8 cellular contexts compared by ENCODE assay signal in the genomic region with DNA sequence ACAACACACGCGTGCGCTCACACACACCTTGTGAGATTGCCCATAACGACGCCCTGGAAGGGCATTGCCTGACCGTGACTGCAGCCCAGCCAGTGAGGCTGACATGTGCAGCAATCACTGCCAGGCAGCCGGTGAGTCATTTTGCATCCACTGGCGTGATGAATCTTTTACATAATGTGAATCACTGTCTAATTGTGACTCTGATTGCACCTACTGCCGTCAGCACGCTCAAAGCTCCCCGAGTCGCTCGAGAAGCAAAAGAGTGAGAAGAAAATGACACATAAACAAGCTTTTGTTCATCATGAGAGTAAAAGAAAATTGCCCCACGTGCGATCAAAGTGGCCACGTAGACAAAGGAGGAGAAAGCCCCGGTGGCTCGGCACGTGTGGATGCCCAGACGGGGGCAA.
DNase-seq lines count a peak whose midpoint lies in the region; ATAC-seq and TF ChIP-seq lines count a peak whose summit lies in the region.

No MANE protein-coding gene starts in this region.

- no peaks in the 10 kb centered on the region for H4K20me1 ChIP-seq in OCI-LY7 (ENCODE audit: insufficient read depth, low read length)

- H3K9me3 ChIP-seq in colonic mucosa: no peaks in the 10 kb centered on the region
- no peaks in the 10 kb centered on the region for H3K9me3 ChIP-seq in OCI-LY7 (ENCODE audit: low read length)
- no peaks in the 10 kb centered on the region for H3K9me3 ChIP-seq in right cardiac atrium (ENCODE audit: control insufficient read depth, low read length)

- CTCF ChIA-PET in OCI-LY7 (lab: Charles Lee; ENCODE audit: unreplicated experiment): no interaction called here

- WGBS in lower leg skin, 2 donors: 79% methylated on average over 20 of the region's 20 CpGs
- WGBS in right cardiac atrium: 85% methylated on average over 20 of the region's 20 CpGs

- H3K27me3 ChIP-seq in kidney epithelial cell (ENCODE audit: control insufficient read depth, insufficient read depth, low read length): no peaks in the 10 kb centered on the region
- H3K27me3 ChIP-seq in colonic mucosa: no peaks in the 10 kb centered on the region
- no peaks in the 10 kb centered on the region for H3K27me3 ChIP-seq in right cardiac atrium (ENCODE audit: control insufficient read depth, insufficient read depth)

- TF ChIP-seq CTCF in kidney epithelial cell (IDR thresholded peaks at IDR 0.05; ENCODE audit: insufficient read depth, low read length, poor library complexity, severe bottlenecking): no peak
- no peak for TF ChIP-seq CTCF in colonic mucosa (IDR thresholded peaks at IDR 0.05)
- no peak for TF ChIP-seq CTCF in OCI-LY7 (conservative IDR thresholded peaks at IDR 0.05; ENCODE audit: low read length)
- TF ChIP-seq CTCF in lower leg skin (IDR thresholded peaks at IDR 0.05): no peak

- intact Hi-C loops in colonic mucosa (cut with DNase I): no loop called here
- intact Hi-C loops in OCI-LY7 (cut with micrococcal nuclease; ENCODE audit: unreplicated experiment): no loop called here
- intact Hi-C loops in lower leg skin (cut with DNase I; ENCODE audit: low total_unique reads): no loop called here
- intact Hi-C loops in right cardiac atrium (cut with DNase I): no loop called here

- no peaks in the 10 kb centered on the region for H3K9me2 ChIP-seq in OCI-LY7 (ENCODE audit: insufficient read depth, low read length)

- no TSS peak for BruUV-seq in OCI-LY7 (replicated peaks; lab: Mats Ljungman, UMichigan)

- H3K27ac ChIP-seq in colonic mucosa (no peak overlapping the region), OCI-LY7 (ENCODE audit: low read depth, low read length, poor library complexity, severe bottlenecking) (no peak overlapping the region), right cardiac atrium (ENCODE audit: low read length) (no peak overlapping the region)

- H3K4me3 ChIP-seq in kidney epithelial cell (ENCODE audit: low read depth, low read length): no peak overlapping the region
- no peak overlapping the region for H3K4me3 ChIP-seq in colonic mucosa
- no peak overlapping the region for H3K4me3 ChIP-seq in OCI-LY7 (ENCODE audit: low read depth, low read length, poor library complexity, severe bottlenecking)
- no peak overlapping the region for H3K4me3 ChIP-seq in lower leg skin (ENCODE audit: low read depth, poor library complexity, severe bottlenecking)
- H3K4me3 ChIP-seq in right cardiac atrium (ENCODE audit: low read length): no peak overlapping the region

- POLR2A ChIA-PET in OCI-LY7 (lab: Charles Lee): no interaction called here

- DNase-seq in EH (ENCODE audit: low read depth): peak; percentile 65
- DNase-seq in NCI-H1436 treated with DMSO at 0.1 percent for 48 hours (lab: John Stamatoyannopoulos, UW): peak; percentile 61
- DNase-seq in kidney epithelial cell (ENCODE audit: low read depth): peak; percentile 45
- DNase-seq in colonic mucosa: no peak
- no peak for DNase-seq in OCI-LY7 (ENCODE audit: low spot score)
- no peak for DNase-seq in lower leg skin (ENCODE audit: low spot score in 2 of 2)
- DNase-seq in right cardiac atrium: no peak

- no peak overlapping the region for H2AFZ ChIP-seq in OCI-LY7 (ENCODE audit: low read length)

- no peak for TF ChIP-seq POLR2A in lower leg skin (IDR thresholded peaks at IDR 0.05)

- no peak overlapping the region for H3K9ac ChIP-seq in colonic mucosa (ENCODE audit: low read depth in 2 of 2, low read length in 2 of 2)

- H3K4me1 ChIP-seq in colonic mucosa (no peaks in the 10 kb centered on the region), OCI-LY7 (ENCODE audit: insufficient read depth, low read length, poor library complexity, severe bottlenecking) (no peaks in the 10 kb centered on the region), right cardiac atrium (ENCODE audit: control insufficient read depth, insufficient read depth, low read length) (no peaks in the 10 kb centered on the region)

- no peaks in the 10 kb centered on the region for H3K79me2 ChIP-seq in OCI-LY7 (ENCODE audit: insufficient read depth, low read depth, low read length)

- H3K4me2 ChIP-seq in OCI-LY7 (ENCODE audit: low read length): no peak overlapping the region

- H3K36me3 ChIP-seq in kidney epithelial cell (ENCODE audit: control insufficient read depth, insufficient read depth, low read length): no peaks in the 10 kb centered on the region
- H3K36me3 ChIP-seq in colonic mucosa: no peaks in the 10 kb centered on the region
- H3K36me3 ChIP-seq in OCI-LY7 (ENCODE audit: insufficient read depth, low read length): no peaks in the 10 kb centered on the region

- ATAC-seq in GM21723 (IDR thresholded peaks at IDR 0.05; ENCODE audit: unreplicated experiment) (peak; percentile 44), right cardiac atrium (no peak)

Comparison
In these comparisons a context has a peak if more than half of its experiments do, and no peak if none do; other contexts are left out.
1. DNase-seq: peak in EH (single experiment), NCI-H1436 treated with DMSO at 0.1 percent for 48 hours (single experiment) and kidney epithelial cell (single experiment); none in colonic mucosa (single experiment), OCI-LY7 (single experiment), lower leg skin (0 of 2) and right cardiac atrium (0 of 3).